ENCODE assay signal across 21 cellular contexts in genomic region chr10:124380256-124380995, GRCh38. TPM values are rescaled to one million over a fixed set of nuclear protein-coding genes. Genes with fewer than 3 reads are reported as not detected.
DNase-seq lines count a peak whose midpoint lies in the region; ATAC-seq, FAIRE-seq and TF ChIP-seq lines count a peak whose summit lies in the region.
"Had no signal": no experiment of that assay in that cellular context is flagged by ENCODE, and none has a peak within 500 bp of the region (broad histone marks: within the 10 kb centered on the region; RNA-seq: fewer than 3 reads in every experiment).

No MANE protein-coding gene starts in this region.

- H3F3A ChIP-seq in PC-3 (ENCODE audit: low read length, unreplicated experiment), result no peaks in the 10 kb centered on the region

- peaks cover 8% of the 10 kb centered on the region for H3K27me3 Mint-ChIP-seq in endodermal cell (ENCODE audit: insufficient read depth)
- H3K27me3 Mint-ChIP-seq in activated CD4-positive, alpha-beta T cell treated with anti-CD3 and anti-CD28 coated beads, Interleukin-2, amount 10 ng/mL, durations not matched to agents 24 days and 14 days, result peaks cover 27% of the 10 kb centered on the region

- intact Hi-C loops in PC-3 (cut with micrococcal nuclease) (loop anchor here (10.0 kb wide), 1 partner anchor 286 kb away; the partner anchor contains the start of gene CHST15), sigmoid colon (cut with DNase I) (no loop called here)
- intact Hi-C loops in activated CD4-positive, alpha-beta T cell treated with anti-CD3 and anti-CD28 coated beads, Interleukin-2, amount 10 ng/mL, durations not matched to agents 24 days and 14 days (cut with micrococcal nuclease), result no loop called here

- TF ChIP-seq CTCF in PC-3 (conservative IDR thresholded peaks at IDR 0.05; ENCODE audit: low read depth, low read length), result no peak
- no peak for TF ChIP-seq CTCF in endodermal cell (conservative IDR thresholded peaks at IDR 0.05)
- no peak for TF ChIP-seq CTCF in sigmoid colon (IDR thresholded peaks at IDR 0.05)

- CTCF ChIA-PET in PC-3 (lab: Charles Lee), result no interaction called here

- POLR2A ChIA-PET in PC-3 (lab: Charles Lee; ENCODE audit: unreplicated experiment), result no interaction called here

- H3K4me3 Mint-ChIP-seq in endodermal cell, result no peak overlapping the region
- no peak overlapping the region for H3K4me3 Mint-ChIP-seq in activated CD4-positive, alpha-beta T cell treated with anti-CD3 and anti-CD28 coated beads, Interleukin-2, amount 10 ng/mL, durations not matched to agents 24 days and 14 days
- H3K4me3 Mint-ChIP-seq: CD4-positive, alpha-beta T cell; GM23338 had no signal

- H3K4me2 ChIP-seq in PC-3 (ENCODE audit: low read length), result peak overlapping the region; percentile 65
- H3K4me2 ChIP-seq: GM23338, PC-9 had no signal

- no peak overlapping the region for H3K27ac Mint-ChIP-seq in endodermal cell
- no peak overlapping the region for H3K27ac Mint-ChIP-seq in activated CD4-positive, alpha-beta T cell treated with anti-CD3 and anti-CD28 coated beads, Interleukin-2, amount 10 ng/mL, durations not matched to agents 24 days and 14 days
- H3K27ac Mint-ChIP-seq: CD4-positive, alpha-beta T cell; GM23338 had no signal

- ATAC-seq in PC-3, result no peak
- ATAC-seq in GM18873 (IDR thresholded peaks at IDR 0.05; ENCODE audit: low FRiP score, unreplicated experiment), result no peak
- ATAC-seq: GM23338 had no signal

- no peak for TF ChIP-seq EP300 in sigmoid colon (IDR thresholded peaks at IDR 0.05)

- DNase-seq in activated effector memory CD4-positive, alpha-beta T cell treated with anti-CD3 and anti-CD28 coated beads, Interleukin-2, amount 50 U/mL, for 16 hours, result peak; percentile 5
- no peak for DNase-seq in activated effector memory CD4-positive, alpha-beta T cell treated with Interleukin-2 at 50 U/mL for 16 hours
- DNase-seq in PC-3 (no peak), endodermal cell (peak; percentile 17), sigmoid colon (peak; percentile 18), HTR-8/SVneo (ENCODE audit: insufficient read length, low spot score) (no peak)
- no peak for DNase-seq in activated CD4-positive, alpha-beta T cell treated with anti-CD3 and anti-CD28 coated beads, Interleukin-2, amount 10 ng/mL, durations not matched to agents 24 days and 14 days
- DNase-seq: CD4-positive, alpha-beta T cell; COR-L47; HCEC 1CT; MG63; NCI-H1105 treated with DMSO at 0.1 percent for 48 hours; NCI-H146; NCI-H1930; NCI-H446; NCI-H524 treated with DMSO at 0.1 percent for 48 hours; NCI-H82; NK-92 treated with Interleukin-12 subunit alpha and Interleukin-12 subunit beta, amount 100 ng/mL, for 24 hours; PC-9 had no signal

- H3K9me3 ChIP-seq in PC-3 (ENCODE audit: low read length) (no peaks in the 10 kb centered on the region), endodermal cell (ENCODE audit: control insufficient read depth, low read length) (no peaks in the 10 kb centered on the region), sigmoid colon (no peaks in the 10 kb centered on the region)
- H3K9me3 ChIP-seq: MG63 had no signal

- peaks cover 26% of the 10 kb centered on the region for H3K4me1 ChIP-seq in PC-3 (ENCODE audit: insufficient read depth, low read length)
- no peaks in the 10 kb centered on the region for H3K4me1 ChIP-seq in endodermal cell (ENCODE audit: control insufficient read depth, insufficient read depth, low read length)
- H3K4me1 ChIP-seq in sigmoid colon, result no peaks in the 10 kb centered on the region

- H3K4me3 ChIP-seq in PC-3 (ENCODE audit: low read length) (no peak overlapping the region), endodermal cell (ENCODE audit: low read length) (no peak overlapping the region), sigmoid colon (no peak overlapping the region)
- H3K4me3 ChIP-seq: GM23338, MG63, PC-9 had no signal

- H3K27me3 ChIP-seq in PC-3 (ENCODE audit: low read length) (no peaks in the 10 kb centered on the region), endodermal cell (ENCODE audit: control insufficient read depth, insufficient read depth, low read length, poor library complexity, severe bottlenecking) (no peaks in the 10 kb centered on the region), sigmoid colon (peaks cover 0 to 6% (median 0%) of the 10 kb centered on the region in 3 donors)
- H3K27me3 ChIP-seq: MG63 had no signal

- H3K27ac ChIP-seq in PC-3 (ENCODE audit: low read length) (no peak overlapping the region), endodermal cell (ENCODE audit: low read depth, low read length) (no peak overlapping the region), sigmoid colon (no peak overlapping the region)
- H3K27ac ChIP-seq: PC-9 had no signal

- H3K9ac ChIP-seq in PC-3 (ENCODE audit: low read length) (no peak overlapping the region), endodermal cell (ENCODE audit: extremely low read depth, low read length, poor library complexity, severe bottlenecking) (no peak overlapping the region)

- H2AFZ ChIP-seq in PC-3 (ENCODE audit: low read length), result no peak overlapping the region
- H2AFZ ChIP-seq: PC-9 had no signal

- no peak for TF ChIP-seq POLR2A in sigmoid colon (IDR thresholded peaks at IDR 0.05)

- no peaks in the 10 kb centered on the region for H3K4me1 Mint-ChIP-seq in endodermal cell
- peaks cover 3% of the 10 kb centered on the region for H3K4me1 Mint-ChIP-seq in activated CD4-positive, alpha-beta T cell treated with anti-CD3 and anti-CD28 coated beads, Interleukin-2, amount 10 ng/mL, durations not matched to agents 24 days and 14 days

- no peaks in the 10 kb centered on the region for H3K9me3 Mint-ChIP-seq in endodermal cell
- no peaks in the 10 kb centered on the region for H3K9me3 Mint-ChIP-seq in activated CD4-positive, alpha-beta T cell treated with anti-CD3 and anti-CD28 coated beads, Interleukin-2, amount 10 ng/mL, durations not matched to agents 24 days and 14 days
- H3K9me3 Mint-ChIP-seq: CD4-positive, alpha-beta T cell; GM23338 had no signal

- FAIRE-seq in HTR-8/SVneo (lab: Jason Lieb, UNC), result no peak

- H3K36me3 ChIP-seq in PC-3 (ENCODE audit: low read depth, low read length) (no peaks in the 10 kb centered on the region), endodermal cell (ENCODE audit: control insufficient read depth, insufficient read depth, low read length) (no peaks in the 10 kb centered on the region), sigmoid colon (no peaks in the 10 kb centered on the region)
- H3K36me3 ChIP-seq: MG63 had no signal

- H4K20me1 ChIP-seq in PC-3 (ENCODE audit: low read length), result no peaks in the 10 kb centered on the region

- BruUV-seq in PC-3 (replicated peaks; lab: Mats Ljungman, UMichigan), result no TSS peak

- 81 to 82% methylated on average over 8 to 9 of the region's 9 CpGs for WGBS in endodermal cell (ENCODE audit: insufficient coverage in 1 of 2, insufficient read length in 1 of 2), 2 experiments
- WGBS in sigmoid colon, 2 donors, result 56 to 75% methylated on average over 9 of the region's 9 CpGs

- no peaks in the 10 kb centered on the region for H3K9me2 ChIP-seq in PC-3 (replicated peaks; ENCODE audit: low read length)

- H3K36me3 Mint-ChIP-seq in endodermal cell (ENCODE audit: low read depth), result no peaks in the 10 kb centered on the region
- no peaks in the 10 kb centered on the region for H3K36me3 Mint-ChIP-seq in activated CD4-positive, alpha-beta T cell treated with anti-CD3 and anti-CD28 coated beads, Interleukin-2, amount 10 ng/mL, durations not matched to agents 24 days and 14 days (ENCODE audit: low read depth)

- H3K79me2 ChIP-seq in PC-3 (ENCODE audit: low read length), result no peaks in the 10 kb centered on the region

RNA-seq across cellular contexts. Expression of gene OAT, which starts 38.3 kb away (rescaled TPM):
- total RNA-seq in PC-3 (2014; rRNA removed), result 68.0 and 79.8 TPM in 2 replicates
- total RNA-seq in endodermal cell, result 10 to 100 TPM; 58.6 to 71.6 TPM
- polyA plus RNA-seq in endodermal cell (2013, experiment 1 of 2), result 36.5 TPM
- 37.6 TPM for polyA plus RNA-seq in endodermal cell (2013, experiment 2 of 2)
- total RNA-seq in sigmoid colon, result 100 to 1,000 TPM; 117 to 147 (median 131) TPM
- polyA plus RNA-seq in sigmoid colon, result 10 to 100 TPM; 37.9 to 82.8 (median 54.7) TPM
- total RNA-seq in activated CD4-positive, alpha-beta T cell treated with anti-CD3 and anti-CD28 coated beads, Interleukin-2, amount 10 ng/mL, durations not matched to agents 24 days and 14 days, result 40.2 and 41.0 TPM in 2 replicates

Comparison
In these comparisons a context has a peak if more than half of its experiments do, and no peak if none do; other contexts are left out.
1. DNase-seq: peak in activated effector memory CD4-positive, alpha-beta T cell treated with anti-CD3 and anti-CD28 coated beads, Interleukin-2, amount 50 U/mL, for 16 hours (single experiment), endodermal cell (single experiment) and sigmoid colon (single experiment); none in activated effector memory CD4-positive, alpha-beta T cell treated with Interleukin-2 at 50 U/mL for 16 hours (single experiment), PC-3 (single experiment), HTR-8/SVneo (single experiment) and activated CD4-positive, alpha-beta T cell treated with anti-CD3 and anti-CD28 coated beads, Interleukin-2, amount 10 ng/mL, durations not matched to agents 24 days and 14 days (single experiment).